Comparison of ENCODE assay signal across 14 cellular contexts in the genomic region with DNA sequence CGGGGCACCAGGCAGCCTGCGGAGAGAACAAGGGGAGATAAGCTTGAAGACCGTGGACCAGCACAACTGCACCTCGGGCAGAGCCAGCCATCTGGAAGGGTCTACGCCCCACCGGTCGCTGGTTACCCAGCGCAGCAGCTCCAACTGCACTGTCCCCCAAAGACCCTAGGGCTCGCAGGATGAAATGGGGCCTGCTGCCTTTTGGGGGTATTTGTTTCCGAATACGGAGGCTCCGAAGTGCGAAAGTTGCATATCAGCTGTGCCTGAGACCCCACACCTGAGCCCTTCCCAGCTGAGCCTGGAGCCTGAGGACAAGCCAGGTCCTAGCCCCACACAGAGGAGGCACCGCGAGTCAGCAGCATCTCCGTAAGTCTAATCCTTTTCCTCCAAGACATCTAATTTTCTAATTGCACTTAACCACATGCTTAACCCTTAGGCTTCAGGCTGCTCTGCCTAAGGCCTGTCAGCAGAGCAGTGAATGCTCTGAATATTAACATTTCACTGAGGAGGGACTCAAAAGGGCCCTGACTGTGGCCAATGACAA. TPM values are rescaled to one million over a fixed set of nuclear protein-coding genes. Genes with fewer than 3 reads are reported as not detected.
A peak's percentile ranks its signal among the peaks of the same experiment; 100 is the strongest.
DNase-seq lines count a peak whose midpoint lies in the region; ATAC-seq and TF ChIP-seq lines count a peak whose summit lies in the region.
"Had no signal": no experiment of that assay in that cellular context is flagged by ENCODE, and none has a peak within 500 bp of the region (broad histone marks: within the 10 kb centered on the region; RNA-seq: fewer than 3 reads in every experiment).

No MANE protein-coding gene starts in this region.

- H3K79me1 ChIP-seq in neuronal stem cell (ENCODE audit: low read depth, low read length) = no peaks in the 10 kb centered on the region

- peaks cover 41% of the 10 kb centered on the region for H3K27me3 Mint-ChIP-seq in T-helper 2 cell treated with Interferon-gamma antibody and Interleukin-4, amounts not matched to agents 5 μg/mL and 100 μg/mL, for 36 hours (ENCODE audit: low read depth)

- peak overlapping the region; percentile 22 for H2AK5ac ChIP-seq in neuronal stem cell (ENCODE audit: low read depth, low read length)

- H3K4me1 Mint-ChIP-seq in T-helper 2 cell treated with Interferon-gamma antibody and Interleukin-4, amounts not matched to agents 5 μg/mL and 100 μg/mL, for 36 hours (ENCODE audit: low read depth) = peaks cover 21% of the 10 kb centered on the region

- H3K4me1 ChIP-seq in neuronal stem cell (ENCODE audit: control insufficient read depth in 2 of 2, insufficient read depth in 1 of 2, low read depth in 1 of 2, low read length in 2 of 2) = peaks cover 23 to 31% of the 10 kb centered on the region in 2 donors

- H3K36me3 Mint-ChIP-seq in T-helper 2 cell treated with Interferon-gamma antibody and Interleukin-4, amounts not matched to agents 5 μg/mL and 100 μg/mL, for 36 hours (ENCODE audit: low read depth) = no peaks in the 10 kb centered on the region

- H3K18ac ChIP-seq in neuronal stem cell (ENCODE audit: low read length) = peak overlapping the region; percentile 31

- no peaks in the 10 kb centered on the region for H3K9me3 Mint-ChIP-seq in T-helper 2 cell treated with Interferon-gamma antibody and Interleukin-4, amounts not matched to agents 5 μg/mL and 100 μg/mL, for 36 hours

- no peak overlapping the region for H3K4me3 Mint-ChIP-seq in T-helper 2 cell treated with Interferon-gamma antibody and Interleukin-4, amounts not matched to agents 5 μg/mL and 100 μg/mL, for 36 hours

- H3K4ac ChIP-seq in neuronal stem cell (ENCODE audit: low read length) = no peak overlapping the region

- TF ChIP-seq CTCF in C4-2B (conservative IDR thresholded peaks at IDR 0.05) = no peak

- no peak overlapping the region for H3K27ac Mint-ChIP-seq in T-helper 2 cell treated with Interferon-gamma antibody and Interleukin-4, amounts not matched to agents 5 μg/mL and 100 μg/mL, for 36 hours

- peak overlapping the region; percentile 73 for H3K9ac ChIP-seq in neuronal stem cell (ENCODE audit: low read depth, low read length, poor library complexity)

- H3K4me2 ChIP-seq in neuronal stem cell (ENCODE audit: insufficient read depth, low read length, poor library complexity, severe bottlenecking) = peak overlapping the region; percentile 67

- H3K4me3 ChIP-seq in neuronal stem cell (ENCODE audit: low read length in 2 of 2) = peak overlapping the region in 1 of 2 donors; percentile 54
- H3K4me3 ChIP-seq: thoracic aorta had no signal

- no peak overlapping the region for H3K14ac ChIP-seq in neuronal stem cell (ENCODE audit: low read length)

- H3K27me3 ChIP-seq in neuronal stem cell (ENCODE audit: control insufficient read depth in 3 of 3, insufficient read depth in 3 of 3, low read depth in 1 of 3, low read length in 3 of 3) = peaks cover 0 to 45% (median 0%) of the 10 kb centered on the region in 3 experiments

- no peaks in the 10 kb centered on the region for H3K9me3 ChIP-seq in neuronal stem cell (replicated peaks in 1 of 2; ENCODE audit: control insufficient read depth in 2 of 2, insufficient read depth in 1 of 2, low read depth in 1 of 2, low read length in 2 of 2)
- H3K9me3 ChIP-seq: thoracic aorta had no signal

- H4K8ac ChIP-seq in neuronal stem cell (ENCODE audit: low read depth, low read length) = no peak overlapping the region

- H2BK12ac ChIP-seq in neuronal stem cell (ENCODE audit: low read length) = no peak overlapping the region

- WGBS in neuronal stem cell (ENCODE audit: extremely low coverage in 2 of 2, insufficient read length in 2 of 2, insufficient replicate concordance in 1 of 2), 2 donors = no CpG with 5 or more reads among the region's 16 CpGs

- no peak for ATAC-seq in GM19351 (IDR thresholded peaks at IDR 0.05; ENCODE audit: unreplicated experiment)
- ATAC-seq: Panc1 had no signal

- no peak overlapping the region for H3K23ac ChIP-seq in neuronal stem cell (ENCODE audit: low read depth, low read length, poor library complexity)

- H3K36me3 ChIP-seq in neuronal stem cell (replicated peaks in 1 of 2; ENCODE audit: control insufficient read depth in 2 of 2, insufficient read depth in 2 of 2, low read length in 2 of 2) = no peaks in the 10 kb centered on the region

- DNase-seq in NCI-H82 treated with DMSO at 0.1 percent for 48 hours (lab: John Stamatoyannopoulos, UW; ENCODE audit: unreplicated experiment) (peak; percentile 42), epithelial cell of prostate (ENCODE audit: low read depth, low spot score) (no peak), neuronal stem cell (ENCODE audit: low spot score) (no peak), NCI-H345 (lab: John Stamatoyannopoulos, UW) (no peak), GF-D8 (lab: John Stamatoyannopoulos, UW) (no peak)
- DNase-seq in T-helper 2 cell treated with Interferon-gamma antibody and Interleukin-4, amounts not matched to agents 5 μg/mL and 100 μg/mL, for 36 hours (ENCODE audit: low spot score) = no peak
- DNase-seq: activated T-cell treated with anti-CD3 and anti-CD28 coated beads for 4 hours, anterior cingulate cortex, C1 segment of cervical spinal cord, IMR-90 had no signal

- no peak overlapping the region for H2BK120ac ChIP-seq in neuronal stem cell (ENCODE audit: low read depth, low read length)

- H2BK15ac ChIP-seq in neuronal stem cell (ENCODE audit: low read length) = no peak overlapping the region

- no peak overlapping the region for H2AFZ ChIP-seq in neuronal stem cell (ENCODE audit: low read length)

- H3K27ac ChIP-seq in C4-2B (peak overlapping the region; percentile 43; the same call in 1 of the 2 replicates), epithelial cell of prostate (peak overlapping the region; percentile 88), neuronal stem cell (replicated peaks; ENCODE audit: low read length) (no peak overlapping the region)
- H3K27ac ChIP-seq: thoracic aorta had no signal

- H2BK5ac ChIP-seq in neuronal stem cell (ENCODE audit: low read length) = no peak overlapping the region

- H4K91ac ChIP-seq in neuronal stem cell (ENCODE audit: low read depth, low read length, poor library complexity) = no peak overlapping the region

RNA-seq across cellular contexts. Expression of a gene that starts 4.0 kb away (rescaled TPM):
- polyA plus RNA-seq in neuronal stem cell (2013, experiment 1 of 2) = 1.3 TPM
- 1.1 TPM for polyA plus RNA-seq in neuronal stem cell (2013, experiment 2 of 2)
